In the genomic region with DNA sequence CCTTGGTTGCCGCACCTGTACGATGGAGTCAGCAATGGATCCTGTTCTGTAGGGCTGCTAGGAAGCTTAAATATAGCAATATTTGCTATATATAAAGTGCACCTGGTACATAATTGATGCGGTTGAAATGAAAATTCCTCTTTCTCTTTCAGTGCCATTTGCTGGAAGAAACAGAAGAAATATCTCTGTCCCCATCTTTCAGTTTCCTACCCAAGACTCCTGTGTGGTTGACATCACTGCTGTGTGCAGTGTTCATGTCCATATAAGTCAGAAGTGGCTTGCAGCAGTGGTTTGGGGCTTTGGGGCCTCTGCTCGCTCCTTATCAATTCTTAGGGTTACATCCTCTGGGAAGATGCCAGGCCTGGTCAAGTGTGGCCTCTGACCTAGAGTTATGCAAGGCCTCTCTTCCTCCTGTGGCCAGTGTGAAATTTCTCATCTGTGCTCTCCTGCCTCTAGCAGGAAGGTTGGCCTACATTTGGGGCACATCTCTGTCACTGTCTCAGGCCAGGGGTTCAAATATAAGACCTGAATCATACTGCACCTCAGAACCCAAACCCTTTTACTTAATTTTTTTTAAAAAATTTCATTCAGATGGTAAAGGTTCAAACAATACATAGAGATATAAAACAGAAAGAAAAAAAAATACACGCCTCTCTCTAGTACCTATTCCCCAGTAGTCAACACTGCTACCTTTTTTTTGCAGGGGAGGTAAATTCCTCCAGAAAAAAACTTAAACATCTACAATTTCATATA, we compare ENCODE assay signal across 9 cellular contexts. TPM values are rescaled to one million over a fixed set of nuclear protein-coding genes. Genes with fewer than 3 reads are reported as not detected.
DNase-seq lines count a peak whose midpoint lies in the region; ATAC-seq and TF ChIP-seq lines count a peak whose summit lies in the region.
"Had no signal": no experiment of that assay in that cellular context is flagged by ENCODE, and none has a peak within 500 bp of the region (broad histone marks: within the 10 kb centered on the region; RNA-seq: fewer than 3 reads in every experiment).

No MANE protein-coding gene starts in this region.

- no peaks in the 10 kb centered on the region for H3K36me3 Mint-ChIP-seq in endothelial cell (ENCODE audit: low read depth, unreplicated experiment)

- H3K27me3 Mint-ChIP-seq in endothelial cell (ENCODE audit: unreplicated experiment), result no peaks in the 10 kb centered on the region

- H3K27ac Mint-ChIP-seq in endothelial cell (ENCODE audit: unreplicated experiment), result no peak overlapping the region

- no peaks in the 10 kb centered on the region for H3K9me3 Mint-ChIP-seq in endothelial cell (ENCODE audit: unreplicated experiment)

- no peak for TF ChIP-seq CTCF in endothelial cell (IDR thresholded peaks at IDR 0.05; ENCODE audit: unreplicated experiment)

- DNase-seq in OCI-M1 (lab: John Stamatoyannopoulos, UW) (peak; percentile 98), iris pigment epithelial cell (ENCODE audit: low read depth) (peak; percentile 41), endothelial cell (ENCODE audit: low spot score) (no peak), NCI-H2227 treated with DMSO at 0.1 percent for 48 hours (lab: John Stamatoyannopoulos, UW) (no peak), DMS114 treated with DMSO at 0.1 percent for 48 hours (lab: John Stamatoyannopoulos, UW; ENCODE audit: unreplicated experiment) (no peak)
- no peak for DNase-seq in stimulated activated naive CD4-positive, alpha-beta T cell (lab: John Stamatoyannopoulos, UW)

- peaks cover 36% of the 10 kb centered on the region for H3K4me1 Mint-ChIP-seq in endothelial cell (ENCODE audit: unreplicated experiment)

- no peak overlapping the region for H3K4me3 Mint-ChIP-seq in endothelial cell (ENCODE audit: unreplicated experiment)

- ATAC-seq in GM18868 (IDR thresholded peaks at IDR 0.05; ENCODE audit: unreplicated experiment) (peak; percentile 64), HG02642 (IDR thresholded peaks at IDR 0.05; ENCODE audit: poor library complexity, unreplicated experiment) (peak; percentile 72)

RNA-seq across cellular contexts. Expression of a gene that starts 32.7 kb away (rescaled TPM):
- total RNA-seq in endothelial cell (ENCODE audit: unreplicated experiment), result 109 TPM

RNA-seq across cellular contexts. Expression of a gene that starts 53.2 kb away (rescaled TPM):
- total RNA-seq in endothelial cell (ENCODE audit: unreplicated experiment), result not detected
- total RNA-seq: LHCN-M2 had no signal

RNA-seq across cellular contexts. Expression of a gene that starts 54.9 kb away (rescaled TPM):
- total RNA-seq in endothelial cell (ENCODE audit: unreplicated experiment), result not detected
- total RNA-seq: LHCN-M2 had no signal

Comparison
In these comparisons a context has a peak if more than half of its experiments do, and no peak if none do; other contexts are left out.
1. DNase-seq: peak in OCI-M1 (single experiment) and iris pigment epithelial cell (single experiment); none in endothelial cell (single experiment), NCI-H2227 treated with DMSO at 0.1 percent for 48 hours (single experiment), DMS114 treated with DMSO at 0.1 percent for 48 hours (single experiment) and stimulated activated naive CD4-positive, alpha-beta T cell (0 of 6).